25 cellular contexts compared by ENCODE assay signal in genomic region chr1:180384606-180385005, GRCh38.
"Had no signal": no experiment of that assay in that cellular context is flagged by ENCODE, and none has a peak within 500 bp of the region (broad histone marks: within the 10 kb centered on the region; RNA-seq: fewer than 3 reads in every experiment).

No MANE protein-coding gene starts in this region.

- H3K4me3 ChIP-seq: coronary artery, esophagus squamous epithelium, gastrocnemius medialis, heart right ventricle, left lung, lower lobe of right lung, mucosa of descending colon had no signal

- H3K27ac ChIP-seq: coronary artery, epithelial cell of prostate, esophagus squamous epithelium, gastrocnemius medialis, heart right ventricle, left lung, lower lobe of right lung had no signal

- H3K27me3 ChIP-seq: esophagus squamous epithelium, gastrocnemius medialis, heart right ventricle, left lung had no signal

- DNase-seq: effector CD8-positive, alpha-beta T cell; effector memory CD8-positive, alpha-beta T cell; endodermal cell; erythroblast; esophagus squamous epithelium; foreskin fibroblast; foreskin melanocyte; gastrocnemius medialis; glutamatergic neuron; head of caudate nucleus; heart right ventricle; hippocampal formation; left cardiac atrium; left lung; left ventricle myocardium superior; lower lobe of right lung; mesenchymal stem cell; mucosa of descending colon; naive B cell had no signal

- FAIRE-seq: colon, islet of Langerhans, keratinocyte had no signal

- ATAC-seq: effector memory CD8-positive, alpha-beta T cell; esophagus mucosa; gastrocnemius medialis; heart right ventricle; left cardiac atrium; left lung; left ventricle myocardium superior; lower lobe of right lung; mucosa of descending colon had no signal

- H3K36me3 ChIP-seq: gastrocnemius medialis, lower lobe of right lung had no signal

- H3K4me1 ChIP-seq: esophagus squamous epithelium, gastrocnemius medialis, heart right ventricle, left lung, lower lobe of right lung had no signal
